Comparison of ENCODE assay signal across 25 cellular contexts in the genomic region with DNA sequence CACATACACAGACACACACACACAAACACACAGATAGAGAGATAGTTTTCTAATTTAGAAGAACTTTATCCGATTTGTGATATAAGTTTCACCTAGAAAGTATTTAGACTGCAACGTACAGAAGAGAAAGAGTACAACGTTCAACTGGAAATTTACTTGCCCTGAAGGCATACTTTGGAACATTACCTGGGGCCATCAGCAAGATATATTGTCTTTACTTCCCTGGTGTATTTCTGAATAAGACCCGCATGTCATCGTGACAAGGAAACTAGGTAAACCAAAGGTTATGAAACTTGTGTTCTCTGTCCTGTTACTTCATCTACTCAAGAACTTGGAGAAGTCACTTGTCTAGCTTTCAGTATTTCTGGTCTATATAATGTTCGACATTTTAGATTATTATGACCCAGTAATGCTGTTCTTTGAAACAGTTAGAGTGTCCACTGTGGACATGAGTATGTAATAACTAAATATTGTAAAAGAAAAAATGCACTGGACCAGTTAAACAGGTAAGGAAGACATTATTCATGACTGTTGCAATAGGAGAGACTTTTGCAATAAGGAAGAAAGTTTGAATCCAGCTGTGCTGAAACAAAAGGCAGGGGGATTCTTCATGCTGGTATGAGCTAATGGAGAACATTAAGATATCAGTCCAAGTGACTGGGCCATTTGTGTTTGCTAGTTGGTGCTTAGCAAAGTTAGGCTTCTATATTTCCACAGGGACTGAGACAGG.
"Had no signal": no experiment of that assay in that cellular context is flagged by ENCODE, and none has a peak within 500 bp of the region (broad histone marks: within the 10 kb centered on the region; RNA-seq: fewer than 3 reads in every experiment).

No MANE protein-coding gene starts in this region.

- H3K4me3 Mint-ChIP-seq: activated CD4-positive, alpha-beta memory T cell treated with anti-CD3 and anti-CD28 coated beads for 36 hours; activated CD4-positive, alpha-beta T cell treated with anti-CD3 and anti-CD28 coated beads, Interleukin-2, amount 10 ng/mL, durations not matched to agents 7 days and 5 days; activated naive CD8-positive, alpha-beta T cell; activated T-cell treated with anti-CD3 and anti-CD28 coated beads, Interleukin-2, amount 50 U/mL, for 4 hours; central memory CD8-positive, alpha-beta T cell had no signal

- H3K36me3 Mint-ChIP-seq: activated CD4-positive, alpha-beta memory T cell treated with anti-CD3 and anti-CD28 coated beads for 36 hours; activated naive CD8-positive, alpha-beta T cell had no signal

- H3K27me3 Mint-ChIP-seq: activated CD4-positive, alpha-beta memory T cell treated with anti-CD3 and anti-CD28 coated beads for 36 hours; activated CD4-positive, alpha-beta T cell treated with anti-CD3 and anti-CD28 coated beads, Interleukin-2, amount 10 ng/mL, durations not matched to agents 7 days and 5 days; activated naive CD8-positive, alpha-beta T cell; central memory CD8-positive, alpha-beta T cell had no signal

- H3K4me1 Mint-ChIP-seq: activated CD4-positive, alpha-beta T cell treated with anti-CD3 and anti-CD28 coated beads, Interleukin-2, amount 10 ng/mL, durations not matched to agents 7 days and 5 days; central memory CD8-positive, alpha-beta T cell had no signal

- ATAC-seq: activated T-cell treated with anti-CD3 and anti-CD28 coated beads, Interleukin-2, amount 50 U/mL, for 4 hours; K562; PC-3 had no signal

- H3K27ac Mint-ChIP-seq: activated CD4-positive, alpha-beta memory T cell treated with anti-CD3 and anti-CD28 coated beads for 36 hours; activated CD4-positive, alpha-beta T cell treated with anti-CD3 and anti-CD28 coated beads, Interleukin-2, amount 10 ng/mL, durations not matched to agents 7 days and 5 days; activated naive CD8-positive, alpha-beta T cell had no signal

- DNase-seq: activated CD4-positive, alpha-beta memory T cell treated with anti-CD3 and anti-CD28 coated beads for 36 hours; activated CD4-positive, alpha-beta T cell treated with anti-CD3 and anti-CD28 coated beads, Interleukin-2, amount 10 ng/mL, durations not matched to agents 7 days and 5 days; activated CD4-positive, CD25-positive, alpha-beta regulatory T cell; activated CD8-positive, alpha-beta memory T cell treated with anti-CD3 and anti-CD28 coated beads for 24 hours; activated effector memory CD4-positive, alpha-beta T cell treated with anti-CD3 and anti-CD28 coated beads, Interleukin-2, amount 50 U/mL, for 16 hours; activated naive CD4-positive, alpha-beta T cell treated with Interleukin-2 at 50 U/mL for 16 hours; activated T-cell treated with anti-CD3 and anti-CD28 coated beads, Interleukin-2, amount 50 U/mL, for 4 hours; amygdala; Karpas-422; MV-4-11; NCI-H1105; NCI-H1436; NCI-H1694 treated with DMSO at 0.1 percent for 48 hours; NCI-H2029 treated with DMSO at 0.1 percent for 48 hours; NCI-H345; NCI-H510A treated with DMSO at 0.1 percent for 48 hours; NCI-H69; NK-92 treated with Interleukin-12 subunit alpha and Interleukin-12 subunit beta, amount 100 ng/mL, for 24 hours; PC-3; SHP77; T-helper 1 cell had no signal

- H3K4me3 ChIP-seq: K562 had no signal

- H3K27ac ChIP-seq: VCaP had no signal
